ENCODE assay signal across 17 cellular contexts in the genomic region with DNA sequence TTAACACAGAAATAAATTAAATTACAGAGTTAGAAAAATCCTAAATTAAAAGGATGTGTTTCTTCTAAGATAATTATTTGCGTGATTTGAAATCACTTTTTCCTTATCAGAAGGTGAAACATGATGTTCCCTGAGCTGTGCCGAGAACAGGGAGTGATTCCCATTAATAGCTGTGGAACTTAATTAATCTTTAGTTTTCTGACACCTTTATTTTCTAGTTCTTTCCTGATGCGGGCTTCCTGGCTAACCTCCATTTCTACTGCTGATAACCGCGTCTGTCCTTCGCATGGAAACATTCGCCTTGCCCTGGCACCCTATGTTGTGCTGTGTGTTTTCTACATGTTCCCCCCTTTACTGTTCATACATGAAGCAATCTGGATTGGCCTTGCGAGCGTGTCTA.
DNase-seq lines count a peak whose midpoint lies in the region; ATAC-seq and TF ChIP-seq lines count a peak whose summit lies in the region.
"Had no signal": no experiment of that assay in that cellular context is flagged by ENCODE, and none has a peak within 500 bp of the region (broad histone marks: within the 10 kb centered on the region; RNA-seq: fewer than 3 reads in every experiment).

No MANE protein-coding gene starts in this region.

- H3K36me3 Mint-ChIP-seq in activated T-cell treated with anti-CD3 and anti-CD28 coated beads, Interleukin-2, amount 50 U/mL, for 4 hours (ENCODE audit: insufficient read depth), result peaks cover 6% of the 10 kb centered on the region

- no peak for ATAC-seq in activated T-cell treated with anti-CD3 and anti-CD28 coated beads, Interleukin-2, amount 50 U/mL, for 4 hours
- no peak for ATAC-seq in DND-41 (ENCODE audit: insufficient read depth, low read depth)
- ATAC-seq in GM18873 (IDR thresholded peaks at IDR 0.05; ENCODE audit: low FRiP score, unreplicated experiment), result no peak
- ATAC-seq: HepG2 had no signal

- TF ChIP-seq CTCF in DND-41 (IDR thresholded peaks at IDR 0.05; ENCODE audit: borderline replicate concordance, extremely low read depth, low read length, poor library complexity, severe bottlenecking), result no peak

- peaks cover 89% of the 10 kb centered on the region for H3K79me2 ChIP-seq in DND-41 (ENCODE audit: insufficient read depth, low read length)

- peaks cover 18% of the 10 kb centered on the region for H3K36me3 ChIP-seq in DND-41 (ENCODE audit: insufficient read depth, low read length)

- no peaks in the 10 kb centered on the region for H3K4me1 ChIP-seq in DND-41 (ENCODE audit: insufficient read depth, low read length)

- no peak overlapping the region for H3K4me2 ChIP-seq in DND-41 (ENCODE audit: insufficient read depth, low read length)

- no peak overlapping the region for H3K4me3 Mint-ChIP-seq in activated T-cell treated with anti-CD3 and anti-CD28 coated beads, Interleukin-2, amount 50 U/mL, for 4 hours
- H3K4me3 Mint-ChIP-seq: B cell; CD4-positive, alpha-beta T cell; HFFc6 had no signal

- DNase-seq in activated T-cell treated with anti-CD3 and anti-CD28 coated beads, Interleukin-2, amount 50 U/mL, for 48 hours, result peak; percentile 8 to 11
- no peak for DNase-seq in activated T-cell treated with anti-CD3 and anti-CD28 coated beads, Interleukin-2, amount 50 U/mL, for 4 hours
- DNase-seq in DND-41, result no peak
- peak; percentile 22 for DNase-seq in islet precursor cell
- DNase-seq in superior temporal gyrus (ENCODE audit: extremely low spot score), result peak; percentile 7
- no peak for DNase-seq in NCI-H146 (lab: John Stamatoyannopoulos, UW)
- DNase-seq in GDM1 (lab: John Stamatoyannopoulos, UW), result no peak
- DNase-seq: C1 segment of cervical spinal cord; Calu3; CD4-positive, alpha-beta T cell; DMS 273 treated with DMSO at 0.1 percent for 48 hours; EL; HCEC 1CT; HFFc6 had no signal

- 0 out of 2 replicates have a peak overlapping the region, but pooled peaks have one; percentile 22 for H3K27ac ChIP-seq in DND-41 (ENCODE audit: low read length)

- peaks cover 38% of the 10 kb centered on the region for H4K20me1 ChIP-seq in DND-41 (ENCODE audit: insufficient read depth, low read length)

- peaks cover 13% of the 10 kb centered on the region for H3K4me1 Mint-ChIP-seq in activated T-cell treated with anti-CD3 and anti-CD28 coated beads, Interleukin-2, amount 50 U/mL, for 4 hours (ENCODE audit: low read depth)

- no peaks in the 10 kb centered on the region for H3K27me3 ChIP-seq in DND-41 (ENCODE audit: insufficient read depth, low read length, poor library complexity)

- H3K4me3 ChIP-seq in DND-41 (ENCODE audit: low read depth in 1 of 2, low read length in 2 of 2), result no peak overlapping the region

- no peak overlapping the region for H2AFZ ChIP-seq in DND-41 (ENCODE audit: low read depth, low read length)

- H3K27me3 Mint-ChIP-seq in activated T-cell treated with anti-CD3 and anti-CD28 coated beads, Interleukin-2, amount 50 U/mL, for 4 hours (ENCODE audit: low read depth), result no peaks in the 10 kb centered on the region
- H3K27me3 Mint-ChIP-seq: CD4-positive, alpha-beta T cell had no signal

- H3K9ac ChIP-seq in DND-41 (ENCODE audit: low read depth, low read length), result no peak overlapping the region

- no peaks in the 10 kb centered on the region for H3K9me3 ChIP-seq in DND-41 (ENCODE audit: insufficient read depth, low read length, severe bottlenecking)

- no peaks in the 10 kb centered on the region for H3K9me3 Mint-ChIP-seq in activated T-cell treated with anti-CD3 and anti-CD28 coated beads, Interleukin-2, amount 50 U/mL, for 4 hours
- H3K9me3 Mint-ChIP-seq: CD4-positive, alpha-beta T cell had no signal

Comparison
In these comparisons a context has a peak if more than half of its experiments do, and no peak if none do; other contexts are left out.
1. DNase-seq: peak in activated T-cell treated with anti-CD3 and anti-CD28 coated beads, Interleukin-2, amount 50 U/mL, for 48 hours (2 of 2), islet precursor cell (single experiment) and superior temporal gyrus (single experiment); none in activated T-cell treated with anti-CD3 and anti-CD28 coated beads, Interleukin-2, amount 50 U/mL, for 4 hours (single experiment), DND-41 (single experiment), NCI-H146 (single experiment) and GDM1 (single experiment).